Comparison of ENCODE assay signal across 2 cellular contexts in the genomic region with DNA sequence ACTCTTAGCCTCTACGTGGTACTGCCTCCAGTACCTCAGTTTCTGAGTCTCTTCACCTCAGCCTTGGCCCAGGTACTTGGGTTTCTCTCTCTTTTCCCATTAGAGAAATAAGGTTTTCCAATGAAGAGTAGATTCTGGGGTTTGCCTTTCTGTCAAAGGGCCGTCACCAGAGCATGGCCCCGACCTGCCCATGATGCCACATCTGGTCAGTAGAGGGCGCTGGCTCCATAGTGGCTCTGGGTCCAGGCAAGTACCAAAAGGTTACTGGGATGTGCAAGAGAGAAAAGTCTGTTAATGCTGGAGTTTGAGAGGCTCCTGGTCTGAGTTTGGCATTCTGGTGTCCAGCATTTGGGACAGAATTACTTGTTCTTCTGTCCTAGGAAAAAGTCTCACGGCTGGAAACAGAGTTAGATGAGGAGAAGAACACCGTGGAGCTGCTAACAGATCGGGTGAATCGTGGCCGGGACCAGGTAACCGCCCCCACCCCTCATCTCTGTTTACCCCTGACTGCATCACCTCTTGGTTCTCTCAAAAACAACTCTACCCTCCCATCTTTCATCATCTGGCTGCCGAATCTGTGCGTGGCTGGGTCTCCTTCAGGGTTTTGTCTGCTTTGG.
TF ChIP-seq lines count a peak whose summit lies in the region.

No MANE protein-coding gene starts in this region.

TF ChIP-seq in HCT116, 20 proteins besides CTCF, POLR2A, EP300 and RAD21:
- no peak for TF ChIP-seq EZH2phosphoT487 (IDR thresholded peaks at IDR 0.05; ENCODE audit: borderline replicate concordance)
- TF ChIP-seq YY1 (IDR thresholded peaks at IDR 0.05; ENCODE audit: extremely low read depth, insufficient replicate concordance, low read depth, low read length) = no peak
- TF ChIP-seq ZFX (IDR thresholded peaks at IDR 0.05) = no peak
- TF ChIP-seq, protein P1, sequence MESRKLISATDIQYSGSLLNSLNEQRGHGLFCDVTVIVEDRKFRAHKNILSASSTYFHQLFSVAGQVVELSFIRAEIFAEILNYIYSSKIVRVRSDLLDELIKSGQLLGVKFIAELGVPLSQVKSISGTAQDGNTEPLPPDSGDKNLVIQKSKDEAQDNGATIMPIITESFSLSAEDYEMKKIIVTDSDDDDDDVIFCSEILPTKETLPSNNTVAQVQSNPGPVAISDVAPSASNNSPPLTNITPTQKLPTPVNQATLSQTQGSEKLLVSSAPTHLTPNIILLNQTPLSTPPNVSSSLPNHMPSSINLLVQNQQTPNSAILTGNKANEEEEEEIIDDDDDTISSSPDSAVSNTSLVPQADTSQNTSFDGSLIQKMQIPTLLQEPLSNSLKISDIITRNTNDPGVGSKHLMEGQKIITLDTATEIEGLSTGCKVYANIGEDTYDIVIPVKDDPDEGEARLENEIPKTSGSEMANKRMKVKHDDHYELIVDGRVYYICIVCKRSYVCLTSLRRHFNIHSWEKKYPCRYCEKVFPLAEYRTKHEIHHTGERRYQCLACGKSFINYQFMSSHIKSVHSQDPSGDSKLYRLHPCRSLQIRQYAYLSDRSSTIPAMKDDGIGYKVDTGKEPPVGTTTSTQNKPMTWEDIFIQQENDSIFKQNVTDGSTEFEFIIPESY (IDR thresholded peaks at IDR 0.05; ENCODE audit: extremely low read depth, insufficient replicate concordance, low read length) = no peak
- TF ChIP-seq, protein P2, sequence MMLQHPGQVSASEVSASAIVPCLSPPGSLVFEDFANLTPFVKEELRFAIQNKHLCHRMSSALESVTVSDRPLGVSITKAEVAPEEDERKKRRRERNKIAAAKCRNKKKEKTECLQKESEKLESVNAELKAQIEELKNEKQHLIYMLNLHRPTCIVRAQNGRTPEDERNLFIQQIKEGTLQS (IDR thresholded peaks at IDR 0.05) = no peak
- no peak for TF ChIP-seq ELF1 (IDR thresholded peaks at IDR 0.05; ENCODE audit: borderline replicate concordance, low read depth)
- TF ChIP-seq SIN3A (IDR thresholded peaks at IDR 0.05; ENCODE audit: low read depth) = no peak

TF ChIP-seq in endothelial cell of umbilical vein, 7 proteins besides CTCF, POLR2A, EP300 and RAD21:
- TF ChIP-seq FOS (IDR thresholded peaks at IDR 0.05; ENCODE audit: borderline replicate concordance, insufficient read depth, low read length) (no peak), JUN (IDR thresholded peaks at IDR 0.05; ENCODE audit: borderline replicate concordance, insufficient read depth, insufficient read length, low read depth) (no peak), MYC (IDR thresholded peaks at IDR 0.05; ENCODE audit: low read depth, low read length) (no peak), GATA2 (IDR thresholded peaks at IDR 0.05; ENCODE audit: insufficient read depth, insufficient read length, low read depth, low read length) (no peak), EZH2 (IDR thresholded peaks at IDR 0.05; ENCODE audit: borderline replicate concordance, low read depth, low read length, severe bottlenecking) (no peak), POLR2AphosphoS5 (IDR thresholded peaks at IDR 0.05; ENCODE audit: insufficient read depth, low read depth, low read length) (no peak)
- TF ChIP-seq, protein P3, sequence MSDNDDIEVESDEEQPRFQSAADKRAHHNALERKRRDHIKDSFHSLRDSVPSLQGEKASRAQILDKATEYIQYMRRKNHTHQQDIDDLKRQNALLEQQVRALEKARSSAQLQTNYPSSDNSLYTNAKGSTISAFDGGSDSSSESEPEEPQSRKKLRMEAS (IDR thresholded peaks at IDR 0.05; ENCODE audit: insufficient read depth, insufficient read length) = no peak
